In genomic region chr5:69497006-69497520, GRCh38 we compare ENCODE assay signal across 26 cellular contexts. TPM values are rescaled to one million over a fixed set of nuclear protein-coding genes. Genes with fewer than 3 reads are reported as not detected.
DNase-seq lines count a peak whose midpoint lies in the region; ATAC-seq and TF ChIP-seq lines count a peak whose summit lies in the region.
"Had no signal": no experiment of that assay in that cellular context is flagged by ENCODE, and none has a peak within 500 bp of the region (broad histone marks: within the 10 kb centered on the region; RNA-seq: fewer than 3 reads in every experiment).

No MANE protein-coding gene starts in this region.

- H3K9me3 Mint-ChIP-seq in effector memory CD8-positive, alpha-beta T cell, result no peaks in the 10 kb centered on the region
- H3K9me3 Mint-ChIP-seq: activated CD4-positive, alpha-beta T cell treated with anti-CD3 and anti-CD28 coated beads, Interleukin-2, amount 10 ng/mL, durations not matched to agents 7 days and 5 days; activated T-cell treated with anti-CD3 and anti-CD28 coated beads, Interleukin-2, amount 50 U/mL, for 4 hours; stimulated activated memory B cell treated with anti-CD40 and anti-IgM and Interleukin-4, amounts not matched to agents 10 μg/mL and 1 μg/mL and 100 μg/mL, for 72 hours had no signal

- no peaks in the 10 kb centered on the region for H3K9me2 ChIP-seq in HCT116 (ENCODE audit: insufficient read depth)

- H3K27ac Mint-ChIP-seq in effector memory CD8-positive, alpha-beta T cell, result no peak overlapping the region
- H3K27ac Mint-ChIP-seq: activated CD4-positive, alpha-beta T cell treated with anti-CD3 and anti-CD28 coated beads, Interleukin-2, amount 10 ng/mL, durations not matched to agents 7 days and 5 days; stimulated activated memory B cell treated with anti-CD40 and anti-IgM and Interleukin-4, amounts not matched to agents 10 μg/mL and 1 μg/mL and 100 μg/mL, for 72 hours had no signal

- no peak overlapping the region for H3K4me3 Mint-ChIP-seq in effector memory CD8-positive, alpha-beta T cell
- H3K4me3 Mint-ChIP-seq: activated CD4-positive, alpha-beta T cell treated with anti-CD3 and anti-CD28 coated beads, Interleukin-2, amount 10 ng/mL, durations not matched to agents 7 days and 5 days; activated T-cell treated with anti-CD3 and anti-CD28 coated beads, Interleukin-2, amount 50 U/mL, for 4 hours; stimulated activated memory B cell treated with anti-CD40 and anti-IgM and Interleukin-4, amounts not matched to agents 10 μg/mL and 1 μg/mL and 100 μg/mL, for 72 hours had no signal

- TF ChIP-seq RAD21 in HCT116 (IDR thresholded peaks at IDR 0.05; ENCODE audit: low read depth), result no peak

- 73 to 77% methylated on average over 5 of the region's 5 CpGs for WGBS in thyroid gland, 2 donors

- H3K79me2 ChIP-seq in HCT116 (ENCODE audit: insufficient read depth, low read length), result peaks cover 91% of the 10 kb centered on the region

- no peak for DNase-seq in HCT116 (ENCODE audit: low read depth, low spot score)
- peak in 1 of 2 experiments; percentile 69 for DNase-seq in SJSA1 (ENCODE audit: low read depth in 1 of 2, low spot score in 2 of 2)
- peak; percentile 10 for DNase-seq in fibroblast of the aortic adventitia (ENCODE audit: low read depth)
- no peak for DNase-seq in thyroid gland
- no peak for DNase-seq in Ammon's horn (ENCODE audit: low spot score)
- no peak for DNase-seq in iPS-NIHi11 (ENCODE audit: low spot score)
- no peak for DNase-seq in head of caudate nucleus
- DNase-seq in effector memory CD8-positive, alpha-beta T cell, result no peak
- DNase-seq: activated CD4-positive, alpha-beta T cell treated with anti-CD3 and anti-CD28 coated beads, Interleukin-2, amount 10 ng/mL, durations not matched to agents 7 days and 5 days; activated gamma-delta T cell treated with Interleukin-2 at 50 U/mL for 16 hours; activated T-cell treated with anti-CD3 and anti-CD28 coated beads, Interleukin-2, amount 50 U/mL, for 4 hours; cerebellar nuclear complex; dorsolateral prefrontal cortex; NCI-H1092 treated with DMSO at 0.1 percent for 48 hours; NCI-H1930; NCI-H69; stimulated activated CD4-positive, alpha-beta T cell treated with anti-CD3 and anti-CD28 coated beads, Interleukin-4, amount 100 ng/mL, for 4 hours; substantia nigra; uterus had no signal

- intact Hi-C loops in HCT116 (cut with micrococcal nuclease), result no loop called here
- intact Hi-C loops in thyroid gland (cut with DNase I), result no loop called here
- intact Hi-C loops in head of caudate nucleus (cut with DNase I), result no loop called here

- H3K4me1 ChIP-seq in HCT116 (ENCODE audit: control insufficient read depth in 1 of 2, insufficient read depth in 2 of 2, low read length in 2 of 2) (peaks cover 40 to 71% of the 10 kb centered on the region in 2 experiments), SJSA1 (replicated peaks) (peaks cover 80% of the 10 kb centered on the region), thyroid gland (peaks cover 16 to 21% of the 10 kb centered on the region in 2 donors)
- H3K4me1 ChIP-seq: prostate gland had no signal

- ATAC-seq in HCT116, result no peak
- no peak for ATAC-seq in effector memory CD8-positive, alpha-beta T cell (replicated peaks)
- ATAC-seq: activated T-cell treated with anti-CD3 and anti-CD28 coated beads, Interleukin-2, amount 50 U/mL, for 4 hours; SK-N-SH treated with all-trans-retinoic acid at 6 μM for 48 hours; stimulated activated memory B cell treated with anti-CD40 and anti-IgM and Interleukin-4, amounts not matched to agents 10 μg/mL and 1 μg/mL and 100 μg/mL, for 72 hours had no signal

- no peaks in the 10 kb centered on the region for H4K20me1 ChIP-seq in HCT116 (ENCODE audit: insufficient read depth)

- RAD21 ChIA-PET in HCT116 (lab: Charles Lee; ENCODE audit: low non-redundant PET in 1 of 2, low total read pairs in 2 of 2, uncharacterized antibody in 2 of 2, unreplicated experiment in 2 of 2), result no interaction called here

- peaks cover 28 to 57% of the 10 kb centered on the region in 2 donors for H3K27me3 Mint-ChIP-seq in effector memory CD8-positive, alpha-beta T cell

- TF ChIP-seq CTCF in HCT116 (IDR thresholded peaks at IDR 0.05 in 2 of 3, conservative IDR thresholded peaks at IDR 0.05 in 1 of 3; ENCODE audit: borderline replicate concordance in 1 of 3, insufficient read depth in 1 of 3, low read depth in 2 of 3, low read length in 2 of 3) (no peak), fibroblast of the aortic adventitia (IDR thresholded peaks at IDR 0.05; ENCODE audit: insufficient read depth, low read length) (no peak), thyroid gland (IDR thresholded peaks at IDR 0.05) (no peak)

- no peaks in the 10 kb centered on the region for H3K36me3 Mint-ChIP-seq in effector memory CD8-positive, alpha-beta T cell (ENCODE audit: insufficient read depth)
- H3K36me3 Mint-ChIP-seq: stimulated activated memory B cell treated with anti-CD40 and anti-IgM and Interleukin-4, amounts not matched to agents 10 μg/mL and 1 μg/mL and 100 μg/mL, for 72 hours had no signal

- H3K4me1 Mint-ChIP-seq in effector memory CD8-positive, alpha-beta T cell (ENCODE audit: low read depth in 2 of 2), result peaks cover 3 to 6% of the 10 kb centered on the region in 2 donors

- H3K36me3 ChIP-seq in HCT116 (ENCODE audit: control insufficient read depth in 1 of 2, insufficient read depth in 2 of 2, low read length in 2 of 2) (no peaks in the 10 kb centered on the region), SJSA1 (no peaks in the 10 kb centered on the region), thyroid gland (no peaks in the 10 kb centered on the region)
- H3K36me3 ChIP-seq: prostate gland, uterus had no signal

- TF ChIP-seq POLR2A in HCT116 (IDR thresholded peaks at IDR 0.05; ENCODE audit: borderline replicate concordance, extremely low read depth, insufficient read depth, insufficient read length), result no peak
- no peak for TF ChIP-seq POLR2A in thyroid gland (IDR thresholded peaks at IDR 0.05)

- CTCF ChIA-PET in HCT116 (lab: Charles Lee), result no interaction called here

- H3K9ac ChIP-seq in HCT116 (ENCODE audit: low read length), result no peak overlapping the region

- POLR2A ChIA-PET in HCT116 (lab: Charles Lee), result no interaction called here

- peak overlapping the region; percentile 0; the same call in 1 of the 2 replicates for H3K4me2 ChIP-seq in HCT116 (ENCODE audit: low read length)

- H2AFZ ChIP-seq in HCT116 (ENCODE audit: low read depth, low read length, poor library complexity, severe bottlenecking), result no peak overlapping the region

- no peaks in the 10 kb centered on the region for H3K9me3 ChIP-seq in HCT116 (ENCODE audit: control insufficient read depth in 1 of 2, insufficient read depth in 1 of 2, low read depth in 1 of 2, low read length in 2 of 2)
- 0 out of 2 replicates have a peak, but pooled peaks cover 5% of the 10 kb centered on the region for H3K9me3 ChIP-seq in SJSA1 (replicated peaks)
- H3K9me3 ChIP-seq in thyroid gland, result no peaks in the 10 kb centered on the region
- H3K9me3 ChIP-seq: prostate gland, uterus had no signal

- H3K27ac ChIP-seq in HCT116 (ENCODE audit: low read depth, low read length) (no peak overlapping the region), SJSA1 (peak overlapping the region; percentile 98), thyroid gland (peak overlapping the region in 2 of 3 donors; percentile 31 to 55)
- H3K27ac ChIP-seq: C4-2B, HL-60, prostate gland, RWPE1, uterus had no signal

- H3K27me3 ChIP-seq in HCT116 (ENCODE audit: insufficient read depth, low read length), result no peaks in the 10 kb centered on the region
- H3K27me3 ChIP-seq in SJSA1 (replicated peaks), result no peaks in the 10 kb centered on the region
- H3K27me3 ChIP-seq in thyroid gland, result no peaks in the 10 kb centered on the region

- no peak overlapping the region for H3K4me3 ChIP-seq in HCT116 (replicated peaks in 1 of 2; ENCODE audit: low read depth in 1 of 2, low read length in 2 of 2)
- no peak overlapping the region for H3K4me3 ChIP-seq in SJSA1
- no peak overlapping the region for H3K4me3 ChIP-seq in fibroblast of the aortic adventitia (ENCODE audit: low read depth, low read length)
- H3K4me3 ChIP-seq in thyroid gland (replicated peaks in 1 of 3), result no peak overlapping the region
- H3K4me3 ChIP-seq: dorsolateral prefrontal cortex, lung, prostate gland, uterus had no signal

- no TSS peak for BruUV-seq in HCT116 (replicated peaks; lab: Mats Ljungman, UMichigan)

TF ChIP-seq in HCT116, 20 proteins besides CTCF, POLR2A, EP300 and RAD21 (continues in another document):
- TF ChIP-seq EZH2 (IDR thresholded peaks at IDR 0.05) (no peak), ELF1 (IDR thresholded peaks at IDR 0.05; ENCODE audit: borderline replicate concordance, low read depth) (no peak), EZH2phosphoT487 (IDR thresholded peaks at IDR 0.05; ENCODE audit: borderline replicate concordance) (no peak), SIN3A (IDR thresholded peaks at IDR 0.05; ENCODE audit: low read depth) (no peak), EGR1 (IDR thresholded peaks at IDR 0.05; ENCODE audit: low read depth) (no peak), SRF (IDR thresholded peaks at IDR 0.05; ENCODE audit: low read depth) (no peak), YY1 (IDR thresholded peaks at IDR 0.05; ENCODE audit: extremely low read depth, insufficient replicate concordance, low read depth, low read length) (no peak), ZNF274 (IDR thresholded peaks at IDR 0.05; ENCODE audit: low read depth, low read length) (no peak), TCF7L2 (IDR thresholded peaks at IDR 0.05; ENCODE audit: borderline replicate concordance, extremely low read depth, insufficient read depth, insufficient read length) (no peak), POLR2AphosphoS5 (IDR thresholded peaks at IDR 0.05; ENCODE audit: low read depth, low read length) (no peak), CEBPB (IDR thresholded peaks at IDR 0.05; ENCODE audit: low read depth) (no peak), CBX3 (IDR thresholded peaks at IDR 0.05; ENCODE audit: low read depth) (no peak), ZFX (IDR thresholded peaks at IDR 0.05) (no peak), JUND (IDR thresholded peaks at IDR 0.05) (no peak)

RNA-seq across cellular contexts. Expression of gene OCLN, which starts 4.5 kb away (rescaled TPM):
- 56.7 TPM for total RNA-seq in HCT116 (2021; ENCODE audit: unreplicated experiment)
- 25.5 and 26.2 TPM in 2 replicates for polyA plus RNA-seq in HCT116 (2012)
- 19.8 and 45.6 TPM in 2 replicates for total RNA-seq in SJSA1 (2014; rRNA removed; shearing (Covaris generic))
- 1.1 and 3.0 TPM in 2 replicates for total RNA-seq in fibroblast of the aortic adventitia (ENCODE audit: low replicate concordance)
- 100 to 1,000 TPM; 148 to 248 (median 197) TPM for total RNA-seq in thyroid gland
